Comparison of ENCODE assay signal across 1 cellular context in the genomic region with DNA sequence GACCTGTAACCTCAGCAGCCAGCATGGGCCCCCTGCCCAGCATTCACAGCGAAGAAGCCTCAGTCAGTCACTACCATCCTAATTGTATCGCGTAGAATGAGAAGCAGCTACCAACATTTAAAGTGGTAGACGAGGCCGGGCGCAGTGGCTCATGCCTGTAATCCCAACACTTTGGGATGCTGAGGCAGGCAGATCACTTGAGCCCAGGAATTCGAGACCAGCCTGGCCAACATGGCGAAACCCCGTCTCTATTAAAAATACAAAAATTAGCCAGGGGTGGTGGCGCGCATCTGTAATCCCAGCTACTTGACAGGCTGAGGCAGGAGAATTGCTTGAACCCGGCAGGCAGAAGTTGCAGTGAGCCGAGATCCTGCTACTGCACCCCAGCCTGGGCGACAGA. TPM values are rescaled to one million over a fixed set of nuclear protein-coding genes. Genes with fewer than 3 reads are reported as not detected.
"Had no signal": no experiment of that assay in that cellular context is flagged by ENCODE, and none has a peak within 500 bp of the region (broad histone marks: within the 10 kb centered on the region; RNA-seq: fewer than 3 reads in every experiment).

No MANE protein-coding gene starts in this region.

RNA-seq across cellular contexts. Expression of gene JAKMIP1, which starts 59.3 kb away (rescaled TPM):
- total RNA-seq: G401 had no signal
